In the genomic region with DNA sequence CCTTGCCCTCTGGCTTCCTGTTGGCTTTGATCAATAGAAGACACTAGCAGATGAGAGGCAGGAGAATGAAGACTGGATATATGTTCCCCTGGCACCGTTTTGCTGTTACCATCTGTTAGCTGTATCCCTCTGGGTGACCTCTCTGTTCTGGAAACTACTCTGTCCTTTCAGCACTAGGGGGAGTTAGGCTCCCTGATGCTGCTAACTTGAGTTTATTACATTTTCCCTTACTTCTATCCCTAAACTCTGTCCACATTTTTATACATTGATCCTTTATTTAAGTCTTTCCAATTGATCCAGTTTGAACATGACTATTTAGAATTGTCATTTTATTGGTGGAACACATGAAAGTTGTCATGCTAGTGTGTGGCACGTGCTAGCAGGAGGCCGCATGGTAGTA, we compare ENCODE assay signal across 13 cellular contexts.
DNase-seq lines count a peak whose midpoint lies in the region; ATAC-seq, FAIRE-seq and TF ChIP-seq lines count a peak whose summit lies in the region.
"Had no signal": no experiment of that assay in that cellular context is flagged by ENCODE, and none has a peak within 500 bp of the region (broad histone marks: within the 10 kb centered on the region; RNA-seq: fewer than 3 reads in every experiment).

No MANE protein-coding gene starts in this region.

- peak; percentile 20 for TF ChIP-seq CTCF in D721Med (IDR thresholded peaks at IDR 0.05; ENCODE audit: insufficient read depth, missing control alignments)
- TF ChIP-seq CTCF in KMS-11 (conservative IDR thresholded peaks at IDR 0.05; ENCODE audit: low read depth, low read length), result peak; percentile 14; the same call in 1 of the 2 replicates
- TF ChIP-seq CTCF in astrocyte of the cerebellum (IDR thresholded peaks at IDR 0.05; ENCODE audit: low read depth, low read length, missing control alignments), result peak; percentile 40
- peak; percentile 19 for TF ChIP-seq CTCF in liver (IDR thresholded peaks at IDR 0.05; ENCODE audit: low read depth, low read length, missing input control)

- no peak overlapping the region for H3K4me2 ChIP-seq in KMS-11

- 75% methylated on average over 3 of the region's 3 CpGs for WGBS in liver

- H3K27me3 ChIP-seq in KMS-11 (ENCODE audit: insufficient read depth, low read depth) (no peaks in the 10 kb centered on the region), liver (ENCODE audit: control insufficient read depth in 4 of 4, insufficient read depth in 4 of 4, low read length in 3 of 4) (no peaks in the 10 kb centered on the region)
- H3K27me3 ChIP-seq: gastrocnemius medialis had no signal

- H3K36me3 Mint-ChIP-seq in activated naive CD8-positive, alpha-beta T cell treated with anti-CD3 and anti-CD28 coated beads, Interleukin-2, amount 50 U/mL, for 24 hours (ENCODE audit: low read depth), result no peaks in the 10 kb centered on the region
- H3K36me3 Mint-ChIP-seq: activated naive CD4-positive, alpha-beta T cell treated with anti-CD3 and anti-CD28 coated beads, Interleukin-2, amount 10 ng/mL, durations not matched to agents 7 days and 5 days had no signal

- H3K9me3 ChIP-seq in liver (ENCODE audit: control insufficient read depth in 4 of 4, low read length in 3 of 4), result no peaks in the 10 kb centered on the region
- H3K9me3 ChIP-seq: gastrocnemius medialis had no signal

- no peak overlapping the region for H3K4me3 Mint-ChIP-seq in activated naive CD8-positive, alpha-beta T cell treated with anti-CD3 and anti-CD28 coated beads, Interleukin-2, amount 50 U/mL, for 24 hours
- H3K4me3 Mint-ChIP-seq: activated naive CD4-positive, alpha-beta T cell treated with anti-CD3 and anti-CD28 coated beads, Interleukin-2, amount 10 ng/mL, durations not matched to agents 7 days and 5 days; nephron had no signal

- H3K79me2 ChIP-seq in KMS-11 (ENCODE audit: insufficient read depth, low read depth), result no peaks in the 10 kb centered on the region

- H2AFZ ChIP-seq in KMS-11 (ENCODE audit: low read depth), result no peak overlapping the region

- no peaks in the 10 kb centered on the region for H3K4me1 Mint-ChIP-seq in activated naive CD8-positive, alpha-beta T cell treated with anti-CD3 and anti-CD28 coated beads, Interleukin-2, amount 50 U/mL, for 24 hours
- H3K4me1 Mint-ChIP-seq: activated naive CD4-positive, alpha-beta T cell treated with anti-CD3 and anti-CD28 coated beads, Interleukin-2, amount 10 ng/mL, durations not matched to agents 7 days and 5 days; nephron had no signal

- H3K27ac ChIP-seq in KMS-11 (no peak overlapping the region), liver (ENCODE audit: low read depth in 1 of 2, low read length in 2 of 2) (no peak overlapping the region)
- H3K27ac ChIP-seq: gastrocnemius medialis had no signal

- no peaks in the 10 kb centered on the region for H3K27me3 Mint-ChIP-seq in activated naive CD8-positive, alpha-beta T cell treated with anti-CD3 and anti-CD28 coated beads, Interleukin-2, amount 50 U/mL, for 24 hours
- H3K27me3 Mint-ChIP-seq: activated naive CD4-positive, alpha-beta T cell treated with anti-CD3 and anti-CD28 coated beads, Interleukin-2, amount 10 ng/mL, durations not matched to agents 7 days and 5 days had no signal

- H3K9ac ChIP-seq in KMS-11 (no peak overlapping the region), liver (ENCODE audit: low read depth in 1 of 2, low read length in 2 of 2) (no peak overlapping the region)

- ATAC-seq in HG03442 (IDR thresholded peaks at IDR 0.05; ENCODE audit: unreplicated experiment), result no peak
- ATAC-seq in activated naive CD8-positive, alpha-beta T cell treated with anti-CD3 and anti-CD28 coated beads, Interleukin-2, amount 50 U/mL, for 24 hours, result no peak
- ATAC-seq: gastrocnemius medialis had no signal

- no peaks in the 10 kb centered on the region for H4K20me1 ChIP-seq in KMS-11 (ENCODE audit: insufficient read depth)

- peak; percentile 61 to 63 for TF ChIP-seq RAD21 in liver (IDR thresholded peaks at IDR 0.05)

- H3K36me3 ChIP-seq in KMS-11 (ENCODE audit: insufficient read depth), result no peaks in the 10 kb centered on the region
- H3K36me3 ChIP-seq in liver (ENCODE audit: control insufficient read depth in 4 of 4, insufficient read depth in 3 of 4, low read depth in 1 of 4, low read length in 3 of 4), result no peaks in the 10 kb centered on the region
- H3K36me3 ChIP-seq: gastrocnemius medialis had no signal

- H3K27ac Mint-ChIP-seq in activated naive CD8-positive, alpha-beta T cell treated with anti-CD3 and anti-CD28 coated beads, Interleukin-2, amount 50 U/mL, for 24 hours, result no peak overlapping the region
- H3K27ac Mint-ChIP-seq: activated naive CD4-positive, alpha-beta T cell treated with anti-CD3 and anti-CD28 coated beads, Interleukin-2, amount 10 ng/mL, durations not matched to agents 7 days and 5 days; nephron had no signal

- H3K9me3 Mint-ChIP-seq in activated naive CD8-positive, alpha-beta T cell treated with anti-CD3 and anti-CD28 coated beads, Interleukin-2, amount 50 U/mL, for 24 hours, result peaks cover 14% of the 10 kb centered on the region
- H3K9me3 Mint-ChIP-seq: nephron had no signal

- peak; percentile 85 for FAIRE-seq in D721Med (lab: Jason Lieb, UNC)

- H3K4me3 ChIP-seq in KMS-11 (IDR thresholded peaks at IDR 0.05; ENCODE audit: insufficient read depth, low read depth, low read length) (no peak overlapping the region), astrocyte of the cerebellum (ENCODE audit: low read depth, low read length) (no peak overlapping the region), liver (ENCODE audit: low read depth in 1 of 3, low read length in 3 of 3) (no peak overlapping the region)
- H3K4me3 ChIP-seq: gastrocnemius medialis had no signal

- DNase-seq in D721Med (ENCODE audit: insufficient read length, low spot score) (no peak), astrocyte of the cerebellum (ENCODE audit: low read depth) (no peak), activated gamma-delta T cell (lab: John Stamatoyannopoulos, UW) (no peak)
- DNase-seq in stimulated activated naive CD4-positive, alpha-beta T cell treated with Interleukin-2 at 50 U/mL for 16 hours (lab: John Stamatoyannopoulos, UW), result no peak
- no peak for DNase-seq in activated naive CD8-positive, alpha-beta T cell treated with anti-CD3 and anti-CD28 coated beads, Interleukin-2, amount 50 U/mL, for 24 hours
- DNase-seq: activated naive CD4-positive, alpha-beta T cell treated with anti-CD3 and anti-CD28 coated beads, Interleukin-2, amount 10 ng/mL, durations not matched to agents 7 days and 5 days; gastrocnemius medialis; NCI-H510A; T1000 had no signal

- in situ Hi-C loops in astrocyte of the cerebellum (cut with HindIII; ENCODE audit: low sequenced_read_pairs), result no loop called here

- H3K4me1 ChIP-seq in KMS-11 (ENCODE audit: low read depth, poor library complexity, severe bottlenecking) (no peaks in the 10 kb centered on the region), liver (ENCODE audit: control insufficient read depth in 4 of 4, insufficient read depth in 4 of 4, low read length in 3 of 4) (no peaks in the 10 kb centered on the region)
- H3K4me1 ChIP-seq: gastrocnemius medialis had no signal

TF ChIP-seq in liver, 16 proteins besides CTCF, POLR2A, EP300 and RAD21:
- TF ChIP-seq, protein P1, sequence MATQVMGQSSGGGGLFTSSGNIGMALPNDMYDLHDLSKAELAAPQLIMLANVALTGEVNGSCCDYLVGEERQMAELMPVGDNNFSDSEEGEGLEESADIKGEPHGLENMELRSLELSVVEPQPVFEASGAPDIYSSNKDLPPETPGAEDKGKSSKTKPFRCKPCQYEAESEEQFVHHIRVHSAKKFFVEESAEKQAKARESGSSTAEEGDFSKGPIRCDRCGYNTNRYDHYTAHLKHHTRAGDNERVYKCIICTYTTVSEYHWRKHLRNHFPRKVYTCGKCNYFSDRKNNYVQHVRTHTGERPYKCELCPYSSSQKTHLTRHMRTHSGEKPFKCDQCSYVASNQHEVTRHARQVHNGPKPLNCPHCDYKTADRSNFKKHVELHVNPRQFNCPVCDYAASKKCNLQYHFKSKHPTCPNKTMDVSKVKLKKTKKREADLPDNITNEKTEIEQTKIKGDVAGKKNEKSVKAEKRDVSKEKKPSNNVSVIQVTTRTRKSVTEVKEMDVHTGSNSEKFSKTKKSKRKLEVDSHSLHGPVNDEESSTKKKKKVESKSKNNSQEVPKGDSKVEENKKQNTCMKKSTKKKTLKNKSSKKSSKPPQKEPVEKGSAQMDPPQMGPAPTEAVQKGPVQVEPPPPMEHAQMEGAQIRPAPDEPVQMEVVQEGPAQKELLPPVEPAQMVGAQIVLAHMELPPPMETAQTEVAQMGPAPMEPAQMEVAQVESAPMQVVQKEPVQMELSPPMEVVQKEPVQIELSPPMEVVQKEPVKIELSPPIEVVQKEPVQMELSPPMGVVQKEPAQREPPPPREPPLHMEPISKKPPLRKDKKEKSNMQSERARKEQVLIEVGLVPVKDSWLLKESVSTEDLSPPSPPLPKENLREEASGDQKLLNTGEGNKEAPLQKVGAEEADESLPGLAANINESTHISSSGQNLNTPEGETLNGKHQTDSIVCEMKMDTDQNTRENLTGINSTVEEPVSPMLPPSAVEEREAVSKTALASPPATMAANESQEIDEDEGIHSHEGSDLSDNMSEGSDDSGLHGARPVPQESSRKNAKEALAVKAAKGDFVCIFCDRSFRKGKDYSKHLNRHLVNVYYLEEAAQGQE (IDR thresholded peaks at IDR 0.05), result no peak
- TF ChIP-seq, protein P2, sequence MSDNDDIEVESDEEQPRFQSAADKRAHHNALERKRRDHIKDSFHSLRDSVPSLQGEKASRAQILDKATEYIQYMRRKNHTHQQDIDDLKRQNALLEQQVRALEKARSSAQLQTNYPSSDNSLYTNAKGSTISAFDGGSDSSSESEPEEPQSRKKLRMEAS (IDR thresholded peaks at IDR 0.05), result no peak
- no peak for TF ChIP-seq HNF4A (conservative IDR thresholded peaks at IDR 0.05)
